1 cellular context compared by ENCODE assay signal in genomic region chr7:50735836-50736235, GRCh38. TPM values are rescaled to one million over a fixed set of nuclear protein-coding genes. Genes with fewer than 3 reads are reported as not detected.
"Had no signal": no experiment of that assay in that cellular context is flagged by ENCODE, and none has a peak within 500 bp of the region (broad histone marks: within the 10 kb centered on the region; RNA-seq: fewer than 3 reads in every experiment).

No MANE protein-coding gene starts in this region.

RNA-seq across cellular contexts. Expression of gene GRB10, which starts 46.9 kb away (rescaled TPM):
- polyA plus RNA-seq: immature natural killer cell had no signal
